13 cellular contexts compared by ENCODE assay signal in genomic region chr4:5785806-5786680, GRCh38.
DNase-seq lines count a peak whose midpoint lies in the region; ATAC-seq, FAIRE-seq and TF ChIP-seq lines count a peak whose summit lies in the region.
"Had no signal": no experiment of that assay in that cellular context is flagged by ENCODE, and none has a peak within 500 bp of the region (broad histone marks: within the 10 kb centered on the region; RNA-seq: fewer than 3 reads in every experiment).

No MANE protein-coding gene starts in this region.

- no peak for TF ChIP-seq CTCF in LNCaP clone FGC (IDR thresholded peaks at IDR 0.05; ENCODE audit: control insufficient read depth, extremely low read depth, insufficient read depth)
- TF ChIP-seq CTCF in endothelial cell of umbilical vein (IDR thresholded peaks at IDR 0.05; ENCODE audit: extremely low read depth in 1 of 2, insufficient read depth in 1 of 2, low read depth in 1 of 2, low read length in 2 of 2): no peak
- no peak for TF ChIP-seq CTCF in kidney (IDR thresholded peaks at IDR 0.05; ENCODE audit: borderline replicate concordance, extremely low read depth, insufficient read depth)

- H3K9ac ChIP-seq in endothelial cell of umbilical vein (replicated peaks; ENCODE audit: extremely low read depth, insufficient read depth, low read length) (no peak overlapping the region), kidney (ENCODE audit: low read length in 2 of 2) (no peak overlapping the region)

- H3K9me3 ChIP-seq in endothelial cell of umbilical vein (replicated peaks; ENCODE audit: control insufficient read depth, insufficient read depth, low read length) (no peaks in the 10 kb centered on the region), kidney (ENCODE audit: control insufficient read depth in 1 of 2, low read length in 2 of 2) (no peaks in the 10 kb centered on the region)
- H3K9me3 ChIP-seq: adrenal gland, neutrophil had no signal

- POLR2A ChIA-PET in endothelial cell of umbilical vein (lab: Charles Lee): no interaction called here

- BruUV-seq in endothelial cell of umbilical vein (replicated peaks; lab: Mats Ljungman, UMichigan): no TSS peak

- DNase-seq in A172 (ENCODE audit: low spot score): peak; percentile 22
- DNase-seq in LNCaP clone FGC (ENCODE audit: low read depth): peak; percentile 77
- DNase-seq in endothelial cell of umbilical vein (ENCODE audit: low read depth, low spot score): peak; percentile 56
- DNase-seq in kidney: peak; percentile 11
- DNase-seq in NCI-H2029 (lab: John Stamatoyannopoulos, UW): no peak
- DNase-seq in anterior cingulate cortex (lab: John Stamatoyannopoulos, UW): no peak
- DNase-seq in SKM-1 treated with dmso at 0.1 percent for 144 hours (lab: John Stamatoyannopoulos, UW; ENCODE audit: unreplicated experiment): no peak
- DNase-seq: DMS79 treated with DMSO at 0.1 percent for 48 hours; NCI-H1436 treated with DMSO at 0.1 percent for 48 hours; stimulated activated naive CD4-positive, alpha-beta T cell had no signal

- CTCF ChIA-PET in endothelial cell of umbilical vein (lab: Charles Lee): interaction anchor here (0.7 to 1.7 kb wide), 5 partner anchors 32 to 377 kb away, joined by 3 to 6 read pairs (median 3); partner anchors contain the start of gene EVC2

- H3K4me2 ChIP-seq in endothelial cell of umbilical vein (ENCODE audit: insufficient read depth, low read length): no peak overlapping the region

- ATAC-seq in GM21423 (IDR thresholded peaks at IDR 0.05; ENCODE audit: unreplicated experiment): no peak

- peak; percentile 71 for FAIRE-seq in endothelial cell of umbilical vein (lab: Jason Lieb, UNC)
- FAIRE-seq in kidney (lab: Jason Lieb, UNC): no peak

- H3K9me1 ChIP-seq in endothelial cell of umbilical vein (replicated peaks; ENCODE audit: control insufficient read depth, extremely low read depth, insufficient read depth, low read length): no peaks in the 10 kb centered on the region

- H4K20me1 ChIP-seq in endothelial cell of umbilical vein (replicated peaks; ENCODE audit: control insufficient read depth, extremely low read depth, insufficient read depth, low read length): no peaks in the 10 kb centered on the region

- dilution Hi-C loops in endothelial cell of umbilical vein (cut with MboI; ENCODE audit: extremely low pct_ligation_motif_present, low sequenced_read_pairs): no loop called here

- H3K79me2 ChIP-seq in endothelial cell of umbilical vein (ENCODE audit: control insufficient read depth, insufficient read depth, low read length): no peaks in the 10 kb centered on the region

- H3K4me1 ChIP-seq in endothelial cell of umbilical vein (ENCODE audit: control insufficient read depth, extremely low read depth, insufficient read depth, low read length) (no peaks in the 10 kb centered on the region), kidney (ENCODE audit: control insufficient read depth in 1 of 2, insufficient read depth in 1 of 2, low read depth in 1 of 2, low read length in 2 of 2) (peaks cover 3 to 7% of the 10 kb centered on the region in 2 donors)
- H3K4me1 ChIP-seq: adrenal gland had no signal

- no peak overlapping the region for H2AFZ ChIP-seq in endothelial cell of umbilical vein (ENCODE audit: low read depth, low read length)

- H3K36me3 ChIP-seq in endothelial cell of umbilical vein (ENCODE audit: control insufficient read depth in 2 of 2, extremely low read depth in 1 of 2, insufficient read depth in 2 of 2, low read length in 2 of 2) (peaks cover 5 to 18% of the 10 kb centered on the region in 2 experiments), kidney (ENCODE audit: control insufficient read depth in 1 of 2, insufficient read depth in 2 of 2, low read length in 2 of 2) (peaks cover 19 to 40% of the 10 kb centered on the region in 2 donors)
- H3K36me3 ChIP-seq: adrenal gland, neutrophil had no signal

- TF ChIP-seq POLR2A in endothelial cell of umbilical vein (IDR thresholded peaks at IDR 0.05; ENCODE audit: low read depth, low read length): no peak

- H3K27ac ChIP-seq in endothelial cell of umbilical vein (ENCODE audit: insufficient read depth, low read depth, low read length) (no peak overlapping the region), kidney (ENCODE audit: low read depth in 2 of 2, low read length in 2 of 2) (peak overlapping the region in 1 of 2 donors; percentile 16)
- H3K27ac ChIP-seq: adrenal gland, neutrophil had no signal

- H3K4me3 ChIP-seq in LNCaP clone FGC (ENCODE audit: low read depth, low read length): no peak overlapping the region
- H3K4me3 ChIP-seq in endothelial cell of umbilical vein (replicated peaks in 1 of 3; ENCODE audit: insufficient read depth in 1 of 3, low read depth in 1 of 3, low read length in 3 of 3): no peak overlapping the region
- H3K4me3 ChIP-seq in kidney (ENCODE audit: low read length in 2 of 2): no peak overlapping the region
- H3K4me3 ChIP-seq: adrenal gland had no signal

- H3K27me3 ChIP-seq in endothelial cell of umbilical vein (ENCODE audit: control insufficient read depth in 2 of 2, insufficient read depth in 2 of 2, low read length in 2 of 2): no peaks in the 10 kb centered on the region
- H3K27me3 ChIP-seq: adrenal gland, neutrophil had no signal

- intact Hi-C loops in endothelial cell of umbilical vein (cut with micrococcal nuclease): no loop called here
- intact Hi-C loops in kidney (cut with DNase I): no loop called here

TF ChIP-seq in endothelial cell of umbilical vein, 7 proteins besides CTCF, POLR2A, EP300 and RAD21:
- TF ChIP-seq GATA2 (IDR thresholded peaks at IDR 0.05; ENCODE audit: insufficient read depth, insufficient read length, low read depth, low read length) (no peak), JUN (IDR thresholded peaks at IDR 0.05; ENCODE audit: borderline replicate concordance, insufficient read depth, insufficient read length, low read depth) (peak; percentile 11), EZH2 (IDR thresholded peaks at IDR 0.05; ENCODE audit: borderline replicate concordance, low read depth, low read length, severe bottlenecking) (no peak), POLR2AphosphoS5 (IDR thresholded peaks at IDR 0.05; ENCODE audit: insufficient read depth, low read depth, low read length) (no peak)
TF ChIP-seq in endothelial cell of umbilical vein: peak in this region for 1.

Comparison
In these comparisons a context has a peak if more than half of its experiments do, and no peak if none do; other contexts are left out.
1. DNase-seq: peak in A172 (single experiment), LNCaP clone FGC (single experiment), endothelial cell of umbilical vein (single experiment) and kidney (single experiment); none in NCI-H2029 (single experiment), anterior cingulate cortex (0 of 58) and SKM-1 treated with dmso at 0.1 percent for 144 hours (single experiment).